5 cellular contexts compared by ENCODE assay signal in genomic region chr11:24767411-24767810, GRCh38.
"Had no signal": no experiment of that assay in that cellular context is flagged by ENCODE, and none has a peak within 500 bp of the region (broad histone marks: within the 10 kb centered on the region; RNA-seq: fewer than 3 reads in every experiment).

No MANE protein-coding gene starts in this region.

- H3K27ac ChIP-seq: HL-60 had no signal

- DNase-seq: IMR-90, KBM-7, KG1 had no signal

- H3K4me3 ChIP-seq: K562 had no signal
